ENCODE assay signal across 1 cellular context in genomic region chr6:147202516-147203310, GRCh38.
TF ChIP-seq lines count a peak whose summit lies in the region.

No MANE protein-coding gene starts in this region.

TF ChIP-seq in K562, 482 proteins besides CTCF, POLR2A, EP300 and RAD21 (continued from another document and continues in another):
- TF ChIP-seq CHD7 (IDR thresholded peaks at IDR 0.05; ENCODE audit: low read depth, low read length) (no peak), POLR2H (tag; IDR thresholded peaks at IDR 0.05; ENCODE audit: low read depth) (peak; percentile 98), RHOXF2B (CRISPR knock-in tag; conservative IDR thresholded peaks at IDR 0.05) (peak; percentile 29; the same call in 1 of the 2 replicates), ZNF764 (CRISPR knock-in tag; IDR thresholded peaks at IDR 0.05; ENCODE audit: low read depth) (no peak), TFE3 (CRISPR knock-in tag; IDR thresholded peaks at IDR 0.05) (no peak), FOXJ2 (tag; IDR thresholded peaks at IDR 0.05) (no peak), EGR1 (conservative IDR thresholded peaks at IDR 0.05) (no peak), SP2 (IDR thresholded peaks at IDR 0.05; ENCODE audit: extremely low read depth, low read depth, low read length, poor library complexity, severe bottlenecking) (peak; percentile 79), FOSL1 (tag; conservative IDR thresholded peaks at IDR 0.05) (no peak), ILF3 (IDR thresholded peaks at IDR 0.05; ENCODE audit: borderline replicate concordance) (no peak), JUND (IDR thresholded peaks at IDR 0.05; ENCODE audit: borderline replicate concordance, low read depth, low read length) (peak; percentile 53; the same call in 1 of the 2 replicates), JUND (tag; IDR thresholded peaks at IDR 0.05; ENCODE audit: borderline replicate concordance, low read depth, low read length) (no peak; the same call in 2 of the 3 replicates), ZNF444 (CRISPR knock-in tag; IDR thresholded peaks at IDR 0.05) (no peak), XRCC3 (IDR thresholded peaks at IDR 0.05) (no peak), SMAD4 (CRISPR knock-in tag; conservative IDR thresholded peaks at IDR 0.05) (peak; percentile 36; the same call in 1 of the 2 replicates), ZNF324 (CRISPR knock-in tag; IDR thresholded peaks at IDR 0.05) (no peak; the same call in none of the 2 replicates), ZNF280A (IDR thresholded peaks at IDR 0.05; ENCODE audit: low read depth, partially characterized antibody) (no peak), EHMT2 (IDR thresholded peaks at IDR 0.05) (no peak), RNF219 (CRISPR knock-in tag; IDR thresholded peaks at IDR 0.05) (0 out of 2 replicates have a peak, but pooled peaks have one; percentile 7), FOS (IDR thresholded peaks at IDR 0.05; ENCODE audit: extremely low read depth, insufficient read length) (peak; percentile 98), NR3C1 (CRISPR knock-in tag; IDR thresholded peaks at IDR 0.05) (no peak), COPS2 (conservative IDR thresholded peaks at IDR 0.05) (no peak), KHSRP (IDR thresholded peaks at IDR 0.05) (0 out of 2 replicates have a peak, but pooled peaks have one; percentile 41), E2F4 (CRISPR knock-in tag; IDR thresholded peaks at IDR 0.05; ENCODE audit: low read depth) (no peak), NONO (IDR thresholded peaks at IDR 0.05; ENCODE audit: low read depth in 2 of 2, low read length in 1 of 2) (peak; percentile 61 to 69; a peak in 1 of 4 replicates), ZNF76 (CRISPR knock-in tag; IDR thresholded peaks at IDR 0.05; ENCODE audit: borderline replicate concordance) (0 out of 2 replicates have a peak, but pooled peaks have one; percentile 47), ATF3 (IDR thresholded peaks at IDR 0.05) (no peak), ATF3 (CRISPR knock-in tag; conservative IDR thresholded peaks at IDR 0.05) (no peak), DEAF1 (CRISPR knock-in tag; IDR thresholded peaks at IDR 0.05) (no peak), TRIM24 (IDR thresholded peaks at IDR 0.05) (0 out of 4 replicates have a peak, but pooled peaks of 1 of the 2 experiments have one; percentile 10), ZNF586 (CRISPR knock-in tag; conservative IDR thresholded peaks at IDR 0.05) (no peak; the same call in 1 of the 2 replicates), HOMEZ (CRISPR knock-in tag; IDR thresholded peaks at IDR 0.05) (no peak), POLR2AphosphoS2 (IDR thresholded peaks at IDR 0.05; ENCODE audit: low read length) (peak; percentile 97), CAMTA2 (CRISPR knock-in tag; conservative IDR thresholded peaks at IDR 0.05) (peak; percentile 67), SRSF3 (IDR thresholded peaks at IDR 0.05; ENCODE audit: insufficient read depth, low read length) (no peak)
